Comparison of ENCODE assay signal across 8 cellular contexts in genomic region chr10:22316286-22317120, GRCh38. TPM values are rescaled to one million over a fixed set of nuclear protein-coding genes. Genes with fewer than 3 reads are reported as not detected.
DNase-seq lines count a peak whose midpoint lies in the region; TF ChIP-seq lines count a peak whose summit lies in the region.

Gene COMMD3, plus strand, starts transcription at chr10:22316388. Its CDS starts 30 bp downstream, at chr10:22316418.

- TF ChIP-seq CTCF in GM10248 (IDR thresholded peaks at IDR 0.05; ENCODE audit: control extremely low read depth, extremely low read depth, low read depth, missing control alignments): no peak
- TF ChIP-seq CTCF in adrenal gland (IDR thresholded peaks at IDR 0.05): no peak
- TF ChIP-seq CTCF in vagina (IDR thresholded peaks at IDR 0.05): no peak

- CTCF ChIA-PET in GM10248 (lab: Yijun Ruan, JAX): interaction anchor here (0.7 to 1.1 kb wide), 2 partner anchors 9 to 673 kb away, joined by 3 read pairs; no protein-coding TSS in a partner anchor

- H4K8ac ChIP-seq in trophoblast cell (ENCODE audit: low read depth, low read length): peak within 1 kb of the TSS; percentile 95

- peak within 1 kb of the TSS; percentile 52 for H2BK12ac ChIP-seq in trophoblast cell (ENCODE audit: low read length)

- H3K4me1 ChIP-seq in adrenal gland (replicated peaks in 1 of 2) (peaks cover 0 to 22% of the 10 kb centered on the region in 2 donors), trophoblast cell (ENCODE audit: control insufficient read depth in 1 of 2, insufficient read depth in 2 of 2, low read length in 2 of 2) (peaks cover 0 to 2% of the 10 kb centered on the region in 2 experiments), vagina (peaks cover 33% of the 10 kb centered on the region)

- WGBS in adrenal gland, 4 donors: 0 to 3% (median 1%) methylated on average over 13 to 64 of the region's 64 CpGs
- WGBS in trophoblast cell (ENCODE audit: extremely low coverage, insufficient coverage, insufficient read length): no CpG with 5 or more reads among the region's 64 CpGs

- H3K4ac ChIP-seq in trophoblast cell (ENCODE audit: low read depth, low read length): peak within 1 kb of the TSS; percentile 61

- intact Hi-C loops in adrenal gland (cut with DNase I): loop anchor here in 1 of 2 donors (10.0 kb wide), 1 partner anchor 312 kb away; the partner anchor contains the start of gene DNAJC1
- intact Hi-C loops in cardiac septum (cut with DNase I): loop anchor here (1.0 to 5.0 kb wide), 3 partner anchors 87 to 794 kb away; no protein-coding TSS in a partner anchor
- intact Hi-C loops in vagina (cut with DNase I): loop anchor here (1.0 kb wide), 1 partner anchor 313 kb away; the partner anchor contains the start of gene DNAJC1

- peak within 1 kb of the TSS; percentile 95 for H3K14ac ChIP-seq in trophoblast cell (ENCODE audit: low read length)

- peak within 1 kb of the TSS; percentile 89 for H3K18ac ChIP-seq in trophoblast cell (ENCODE audit: low read length)

- H3K79me1 ChIP-seq in trophoblast cell (ENCODE audit: low read length): peaks cover 10% of the 10 kb centered on the region

- H3K4me2 ChIP-seq in trophoblast cell (ENCODE audit: low read length): peak within 1 kb of the TSS; percentile 77

- H3K36me3 ChIP-seq in H7 (replicated peaks; ENCODE audit: control insufficient read depth, insufficient read depth, low read length) (no peaks in the 10 kb centered on the region), adrenal gland (replicated peaks in 1 of 2) (no peaks in the 10 kb centered on the region), trophoblast cell (ENCODE audit: control insufficient read depth in 1 of 2, insufficient read depth in 2 of 2, low read length in 2 of 2) (no peaks in the 10 kb centered on the region), vagina (no peaks in the 10 kb centered on the region)

- peak; percentile 81 for DNase-seq in GM10248 (ENCODE audit: extremely low spot score)
- DNase-seq in H7: peak; percentile 82
- DNase-seq in M059J (ENCODE audit: low read depth): peak; percentile 68
- DNase-seq in SW 1271 (lab: John Stamatoyannopoulos, UW): peak; percentile 40 to 65
- DNase-seq in adrenal gland: peak; percentile 82 to 93 (median 88)
- DNase-seq in cardiac septum (ENCODE audit: low spot score): peak; percentile 96
- peak; percentile 85 to 93 for DNase-seq in trophoblast cell
- DNase-seq in vagina (ENCODE audit: extremely low spot score in 2 of 2): peak in 1 of 2 donors; percentile 94

- peak within 1 kb of the TSS; percentile 70 for H2BK5ac ChIP-seq in trophoblast cell (ENCODE audit: low read depth, low read length, poor library complexity)

- H3K27ac ChIP-seq in adrenal gland (peak within 1 kb of the TSS; percentile 74 to 96 (median 90)), trophoblast cell (ENCODE audit: low read depth, low read length) (peak within 1 kb of the TSS; percentile 77), vagina (peak within 1 kb of the TSS; percentile 95)

- H3K79me2 ChIP-seq in trophoblast cell (ENCODE audit: control insufficient read depth, insufficient read depth, low read length, poor library complexity): peaks cover 9% of the 10 kb centered on the region

- peak within 1 kb of the TSS; percentile 76 for H3K9ac ChIP-seq in trophoblast cell (ENCODE audit: low read length)

- H3K4me3 ChIP-seq in H7 (ENCODE audit: insufficient read depth, low read depth, low read length) (peak within 1 kb of the TSS; percentile 63), adrenal gland (peak within 1 kb of the TSS; percentile 31 to 92 (median 72)), trophoblast cell (ENCODE audit: low read depth, low read length) (peak within 1 kb of the TSS; percentile 86), vagina (peak within 1 kb of the TSS; percentile 80 to 86)

- POLR2A ChIA-PET in GM10248 (lab: Yijun Ruan, JAX): interaction anchor here (1.3 kb wide), 1 partner anchor 24 kb away, joined by 5 read pairs; no protein-coding TSS in a partner anchor

- no peak within 1 kb of the TSS for H3K23ac ChIP-seq in trophoblast cell (ENCODE audit: low read length)

- H3K9me3 ChIP-seq in adrenal gland (replicated peaks in 1 of 3): no peaks in the 10 kb centered on the region
- no peaks in the 10 kb centered on the region for H3K9me3 ChIP-seq in trophoblast cell (ENCODE audit: insufficient read depth, low read depth, low read length)
- no peaks in the 10 kb centered on the region for H3K9me3 ChIP-seq in vagina

- H3K27me3 ChIP-seq in H7 (ENCODE audit: control insufficient read depth, insufficient read depth, low read length): peaks cover 77% of the 10 kb centered on the region
- H3K27me3 ChIP-seq in adrenal gland: peaks cover 5% of the 10 kb centered on the region
- peaks cover 3% of the 10 kb centered on the region for H3K27me3 ChIP-seq in trophoblast cell (ENCODE audit: insufficient read depth, low read length)
- H3K27me3 ChIP-seq in vagina: no peaks in the 10 kb centered on the region

- H2AFZ ChIP-seq in trophoblast cell (ENCODE audit: insufficient read depth, low read length, poor library complexity): peak within 1 kb of the TSS; percentile 96

- H2BK120ac ChIP-seq in trophoblast cell (ENCODE audit: insufficient read depth, low read length, poor library complexity): peak within 1 kb of the TSS; percentile 89

- peak; percentile 46 to 86 for TF ChIP-seq POLR2A in adrenal gland (IDR thresholded peaks at IDR 0.05)
- peak in 1 of 2 donors; percentile 54 for TF ChIP-seq POLR2A in vagina (IDR thresholded peaks at IDR 0.05)

- peak within 1 kb of the TSS; percentile 90 for H4K91ac ChIP-seq in trophoblast cell (ENCODE audit: low read depth, low read length)

- no peak within 1 kb of the TSS for H2AK5ac ChIP-seq in trophoblast cell (ENCODE audit: low read length)

- peak within 1 kb of the TSS; percentile 96 for H4K12ac ChIP-seq in trophoblast cell (ENCODE audit: low read depth, low read length)

RNA-seq across cellular contexts. Expression of gene COMMD3, which starts in this region (rescaled TPM):
- total RNA-seq in H7 (2014; rRNA removed; shearing (Covaris generic)): 1.1 and 1.8 TPM in 2 replicates
- 11.9 and 26.8 TPM in 2 replicates for total RNA-seq in M059J (2014; rRNA removed; shearing (Covaris generic))
- total RNA-seq in adrenal gland: 10 to 100 TPM in 7 of 8 donors, 1 to 10 TPM in 1; 7.5 to 57.1 (median 45.0) TPM
- 10 to 100 TPM; 43.4 to 82.4 (median 44.5) TPM for polyA plus RNA-seq in adrenal gland
- 71.6 TPM for total RNA-seq in cardiac septum
- polyA plus RNA-seq in trophoblast cell (2013): 22.3 and 23.4 TPM in 2 replicates
- total RNA-seq in vagina: 27.0 TPM
